22 cellular contexts compared by ENCODE assay signal in the genomic region with DNA sequence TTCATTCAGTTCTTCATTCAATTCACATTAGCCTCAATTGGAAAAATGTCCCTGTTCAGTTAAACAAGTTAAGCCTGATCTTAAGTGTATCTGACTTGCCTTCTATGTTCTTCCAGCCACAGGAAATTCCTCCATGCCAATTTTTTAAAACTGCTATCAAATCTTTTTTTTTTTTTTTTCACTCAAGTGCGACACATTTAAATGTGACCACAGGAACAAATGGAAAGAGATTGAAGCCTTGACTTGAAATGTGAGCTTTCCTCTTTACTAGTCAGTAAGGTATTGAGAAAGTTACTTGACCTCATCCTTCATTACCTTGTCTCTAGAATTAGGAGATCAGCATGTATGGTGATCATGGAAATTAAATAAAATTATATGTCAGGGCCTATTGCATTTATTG.
DNase-seq lines count a peak whose midpoint lies in the region; ATAC-seq and TF ChIP-seq lines count a peak whose summit lies in the region.
"Had no signal": no experiment of that assay in that cellular context is flagged by ENCODE, and none has a peak within 500 bp of the region (broad histone marks: within the 10 kb centered on the region; RNA-seq: fewer than 3 reads in every experiment).

No MANE protein-coding gene starts in this region.

- no peaks in the 10 kb centered on the region for H3K36me3 ChIP-seq in A673 (ENCODE audit: insufficient read depth, low read length, poor library complexity, severe bottlenecking)
- no peaks in the 10 kb centered on the region for H3K36me3 ChIP-seq in Karpas-422 (ENCODE audit: insufficient read depth, low read length)
- H3K36me3 ChIP-seq in tibial nerve = no peaks in the 10 kb centered on the region

- peak overlapping the region; percentile 20 for H3K27ac ChIP-seq in A673 (ENCODE audit: low read depth, low read length, poor library complexity, severe bottlenecking)
- H3K27ac ChIP-seq in Karpas-422 (ENCODE audit: low read length) = no peak overlapping the region
- H3K27ac ChIP-seq in tibial nerve = peak overlapping the region in 1 of 4 donors; percentile 7
- H3K27ac ChIP-seq: C4-2B had no signal

- H3K27me3 ChIP-seq in A673 (replicated peaks; ENCODE audit: insufficient read depth, low read depth, low read length, poor library complexity) (no peaks in the 10 kb centered on the region), Karpas-422 (ENCODE audit: low read length) (no peaks in the 10 kb centered on the region), tibial nerve (no peaks in the 10 kb centered on the region)

- H4K20me1 ChIP-seq in Karpas-422 (ENCODE audit: insufficient read depth, low read depth, low read length) = no peaks in the 10 kb centered on the region

- no peak overlapping the region for H3K4me3 Mint-ChIP-seq in T-helper 17 cell
- H3K4me3 Mint-ChIP-seq: CD8-positive, alpha-beta memory T cell had no signal

- intact Hi-C loops in A673 (cut with micrococcal nuclease; ENCODE audit: unreplicated experiment) = loop anchor here (5.0 kb wide), 3 partner anchors 64 to 159 kb away; no protein-coding TSS in a partner anchor

- no peaks in the 10 kb centered on the region for H3K9me2 ChIP-seq in Karpas-422 (replicated peaks; ENCODE audit: insufficient read depth, low read length)

- H3K36me3 Mint-ChIP-seq in T-helper 17 cell (ENCODE audit: low read depth) = no peaks in the 10 kb centered on the region
- H3K36me3 Mint-ChIP-seq: CD8-positive, alpha-beta memory T cell had no signal

- no peak for ATAC-seq in T-helper 17 cell
- ATAC-seq: Panc1 had no signal

- H2AFZ ChIP-seq in Karpas-422 (ENCODE audit: low read length) = peak overlapping the region; percentile 39

- H3K27ac Mint-ChIP-seq in T-helper 17 cell = peak overlapping the region; percentile 21
- H3K27ac Mint-ChIP-seq: CD8-positive, alpha-beta memory T cell had no signal

- WGBS in tibial nerve, 2 donors = 94 to 95% methylated on average over 1 of the region's 1 CpG

- peak; percentile 91 for DNase-seq in A673 (ENCODE audit: low spot score)
- no peak for DNase-seq in Karpas-422
- no peak for DNase-seq in T-helper 17 cell
- DNase-seq in kidney glomerular epithelial cell (lab: John Stamatoyannopoulos, UW) = peak; percentile 12
- DNase-seq in cerebellar cortex (ENCODE audit: low spot score) = no peak
- no peak for DNase-seq in hippocampal formation (lab: John Stamatoyannopoulos, UW)
- DNase-seq in tibial nerve (ENCODE audit: low spot score in 2 of 2) = no peak
- DNase-seq in DMS153 treated with DMSO at 0.1 percent for 48 hours (lab: John Stamatoyannopoulos, UW; ENCODE audit: unreplicated experiment) = no peak
- DNase-seq: 8988T; CD8-positive, alpha-beta memory T cell; H7; MM.1S; NCI-H1048; NCI-H1417 treated with DMSO at 0.1 percent for 48 hours; NCI-H187 treated with DMSO at 0.1 percent for 48 hours; NCI-H2107; NCI-H2227 treated with DMSO at 0.1 percent for 48 hours; NCI-H510A; NCI-H748 treated with DMSO at 0.1 percent for 48 hours; NK-92 treated with Interleukin-12 subunit alpha and Interleukin-12 subunit beta, amount 100 ng/mL, for 24 hours had no signal

- no peak for TF ChIP-seq CTCF in A673 (conservative IDR thresholded peaks at IDR 0.05; ENCODE audit: low read depth, low read length)
- TF ChIP-seq CTCF in tibial nerve (IDR thresholded peaks at IDR 0.05) = no peak

- H3K9me3 ChIP-seq in A673 (ENCODE audit: low read depth, low read length, poor library complexity, severe bottlenecking) = no peaks in the 10 kb centered on the region
- no peaks in the 10 kb centered on the region for H3K9me3 ChIP-seq in Karpas-422 (ENCODE audit: low read length)
- no peaks in the 10 kb centered on the region for H3K9me3 ChIP-seq in T-helper 17 cell (ENCODE audit: control insufficient read depth, low read length, poor library complexity, severe bottlenecking)
- H3K9me3 ChIP-seq in tibial nerve = no peaks in the 10 kb centered on the region

- no peak for TF ChIP-seq EP300 in tibial nerve (IDR thresholded peaks at IDR 0.05)

- peaks cover 5% of the 10 kb centered on the region for H3K4me1 Mint-ChIP-seq in T-helper 17 cell

- H3K9ac ChIP-seq in Karpas-422 (ENCODE audit: low read length) = no peak overlapping the region

- no peaks in the 10 kb centered on the region for H3K79me2 ChIP-seq in Karpas-422 (ENCODE audit: low read length)

- POLR2A ChIA-PET in A673 (lab: Charles Lee; ENCODE audit: low non-redundant PET) = no interaction called here

- H3K4me1 ChIP-seq in A673 (ENCODE audit: insufficient read depth, low read length, poor library complexity, severe bottlenecking) (peaks cover 31% of the 10 kb centered on the region), Karpas-422 (ENCODE audit: low read length) (peaks cover 13% of the 10 kb centered on the region), tibial nerve (peaks cover 0 to 23% (median 0%) of the 10 kb centered on the region in 4 donors)

- CTCF ChIA-PET in A673 (lab: Charles Lee) = interaction anchor here (0.6 to 0.7 kb wide), 4 partner anchors 14 to 357 kb away, joined by 3 to 7 read pairs (median 5); no protein-coding TSS in a partner anchor

- H3K4me3 ChIP-seq in A673 (ENCODE audit: low read depth, low read length, poor library complexity, severe bottlenecking) = no peak overlapping the region
- H3K4me3 ChIP-seq in Karpas-422 (ENCODE audit: low read length) = no peak overlapping the region
- no peak overlapping the region for H3K4me3 ChIP-seq in tibial nerve

- no peak for TF ChIP-seq POLR2A in tibial nerve (IDR thresholded peaks at IDR 0.05)

- H3K27me3 Mint-ChIP-seq in T-helper 17 cell = peaks cover 12% of the 10 kb centered on the region

- H3K4me2 ChIP-seq in Karpas-422 (ENCODE audit: low read depth, low read length, poor library complexity, severe bottlenecking) = no peak overlapping the region

- BruUV-seq in A673 (replicated peaks; lab: Mats Ljungman, UMichigan) = no TSS peak

Comparison
In these comparisons a context has a peak if more than half of its experiments do, and no peak if none do; other contexts are left out.
1. DNase-seq: peak in A673 (single experiment) and kidney glomerular epithelial cell (single experiment); none in Karpas-422 (single experiment), T-helper 17 cell (0 of 3), cerebellar cortex (single experiment), hippocampal formation (0 of 2), tibial nerve (0 of 2) and DMS153 treated with DMSO at 0.1 percent for 48 hours (single experiment).